ENCODE assay signal across 8 cellular contexts in the genomic region with DNA sequence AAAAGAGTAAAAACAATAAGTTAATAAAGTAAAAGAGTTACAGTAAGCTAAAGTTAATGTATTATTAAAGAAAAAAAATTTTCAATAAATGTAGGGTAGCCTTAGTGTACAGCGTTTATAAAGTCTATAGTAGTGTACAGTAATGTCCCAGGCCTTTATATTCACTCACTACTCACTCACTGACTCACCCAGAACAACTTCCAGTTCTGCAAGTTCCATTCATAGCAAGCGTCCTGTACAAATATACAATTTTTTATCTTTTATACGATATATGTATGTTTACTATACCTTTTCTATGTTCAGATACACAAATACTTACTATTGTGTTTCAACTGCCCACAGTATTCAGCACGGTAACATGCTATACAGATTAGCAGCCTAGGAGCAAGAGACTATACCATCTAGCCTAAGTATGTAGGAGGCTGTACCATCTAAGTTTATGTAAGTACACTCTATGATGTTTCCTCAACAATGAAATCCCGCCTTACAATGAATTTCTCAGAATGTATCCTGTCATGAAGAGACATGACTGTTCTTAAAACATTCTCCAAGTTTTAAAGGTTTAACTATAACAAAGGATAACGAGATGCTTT. TPM values are rescaled to one million over a fixed set of nuclear protein-coding genes. Genes with fewer than 3 reads are reported as not detected.
A peak's percentile ranks its signal among the peaks of the same experiment; 100 is the strongest.
DNase-seq lines count a peak whose midpoint lies in the region; ATAC-seq, FAIRE-seq and TF ChIP-seq lines count a peak whose summit lies in the region.
"Not testable (repeated sequence)": the region's sequence is repeated elsewhere in the genome, so short reads cannot be mapped to it uniquely, and the experiment has no call there.

No MANE protein-coding gene starts in this region.

- not testable (repeated sequence) for TF ChIP-seq CTCF in A549 (IDR thresholded peaks at IDR 0.05); RWPE2 (IDR thresholded peaks at IDR 0.05; ENCODE audit: poor library complexity, severe bottlenecking); astrocyte of the spinal cord (IDR thresholded peaks at IDR 0.05; ENCODE audit: low read depth, low read length); epithelial cell of esophagus (IDR thresholded peaks at IDR 0.05; ENCODE audit: insufficient read depth, low read depth, low read length, missing control alignments); osteoblast (IDR thresholded peaks at IDR 0.05; ENCODE audit: extremely low read depth, low read depth, low read length)

- DNase-seq in A549 (ENCODE audit: low read depth in 1 of 2, low spot score in 1 of 2); GM12891 (ENCODE audit: insufficient read length, low spot score); RWPE2 (ENCODE audit: low spot score); osteoblast (ENCODE audit: insufficient read length, low spot score, missing footprints): not testable (repeated sequence)
- DNase-seq in HS-5 (ENCODE audit: low read depth) (peak; percentile 60), astrocyte of the spinal cord (ENCODE audit: low read depth, low spot score) (peak; percentile 33), epithelial cell of esophagus (ENCODE audit: low read depth) (peak; percentile 73), fibroblast of peridontal ligament (ENCODE audit: extremely low read depth) (peak; percentile 51)

- H3K27ac ChIP-seq in A549: not testable (repeated sequence)
- peak overlapping the region; percentile 89 for H3K27ac ChIP-seq in RWPE2 (ENCODE audit: poor library complexity, severe bottlenecking)
- H3K27ac ChIP-seq in osteoblast (ENCODE audit: low read depth, low read length): peak overlapping the region; percentile 79

- FAIRE-seq in A549 (lab: Jason Lieb, UNC) (peak; percentile 32), GM12891 (lab: Jason Lieb, UNC) (peak; percentile 68)

- H3K4me3 ChIP-seq in A549; RWPE2 (ENCODE audit: severe bottlenecking); astrocyte of the spinal cord (ENCODE audit: low read depth, low read length); epithelial cell of esophagus (ENCODE audit: low read length): not testable (repeated sequence)
- peak overlapping the region; percentile 25 for H3K4me3 ChIP-seq in osteoblast (ENCODE audit: insufficient read depth, low read length)

- not testable (repeated sequence) for TF ChIP-seq RAD21 in A549 (conservative IDR thresholded peaks at IDR 0.05 in 1 of 2, IDR thresholded peaks at IDR 0.05 in 1 of 2)

- 22% methylated on average over 6 of the region's 6 CpGs for WGBS in A549 (ENCODE audit: missing lambda C conversion rate)

- not testable (repeated sequence) for H3K27me3 ChIP-seq in RWPE2 (ENCODE audit: insufficient read depth, poor library complexity, severe bottlenecking); osteoblast (ENCODE audit: insufficient read depth, low read length)

- not testable (repeated sequence) for H3K9me3 ChIP-seq in A549; RWPE2 (ENCODE audit: severe bottlenecking); osteoblast (ENCODE audit: low read depth, low read length)

- not testable (repeated sequence) for ATAC-seq in A549
- peak; percentile 71 for ATAC-seq in RWPE2 (ENCODE audit: low read depth)

- not testable (repeated sequence) for H2AFZ ChIP-seq in osteoblast (ENCODE audit: low read length)

- in situ Hi-C loops in astrocyte of the spinal cord (cut with HindIII; ENCODE audit: low sequenced_read_pairs): not testable (repeated sequence)

- H4K20me1 ChIP-seq in osteoblast (ENCODE audit: insufficient read depth, low read length): not testable (repeated sequence)

- CTCF ChIA-PET in A549 (lab: Yijun Ruan, JAX): interaction anchor here (2.7 kb wide), 1 partner anchor 386 kb away, joined by 15 read pairs; no protein-coding TSS in a partner anchor

- not testable (repeated sequence) for H3K4me2 ChIP-seq in A549
- H3K4me2 ChIP-seq in osteoblast (ENCODE audit: insufficient read depth, low read length): peak overlapping the region; percentile 80

- not testable (repeated sequence) for TF ChIP-seq POLR2A in A549 (IDR thresholded peaks at IDR 0.05; ENCODE audit: low read length); GM12891 (IDR thresholded peaks at IDR 0.05; ENCODE audit: low read depth, low read length)

- H3K36me3 ChIP-seq in RWPE2 (ENCODE audit: low read depth): not testable (repeated sequence)
- peaks cover 20% of the 10 kb centered on the region for H3K36me3 ChIP-seq in osteoblast (ENCODE audit: insufficient read depth, low read length)

- peaks cover 36% of the 10 kb centered on the region for H3K79me2 ChIP-seq in osteoblast (ENCODE audit: insufficient read depth, low read length)

- POLR2A ChIA-PET in A549 (lab: Yijun Ruan, JAX): not testable (repeated sequence)

- TF ChIP-seq EP300 in A549 (IDR thresholded peaks at IDR 0.05): not testable (repeated sequence)

- H3K4me1 ChIP-seq in A549: not testable (repeated sequence)
- H3K4me1 ChIP-seq in RWPE2 (ENCODE audit: insufficient read depth, poor library complexity, severe bottlenecking) (peaks cover 15% of the 10 kb centered on the region), osteoblast (ENCODE audit: insufficient read depth, low read length) (peaks cover 42% of the 10 kb centered on the region)

RNA-seq across cellular contexts. Expression of a gene that starts 3.6 kb away (rescaled TPM):
- 0.08 and 0.09 TPM in 2 replicates for polyA plus RNA-seq in A549 (2011; rRNA removed)
- 0.04 and 0.05 TPM in 2 replicates for polyA plus RNA-seq in A549 (2012; cell fraction: cytosol; rRNA removed)
- polyA plus RNA-seq in A549 (2012; cell fraction: nucleus; rRNA removed): 0.07 TPM in 1 of 2 replicates, not detected in the other
- polyA plus RNA-seq in A549 (2017; fragmentation: RNase III; extraction: RNeasy Plus Mini Kit Qiagen cat#74134 plus additional on column Dnase treatment): 0.22 to 0.26 TPM in 2 of 3 replicates, not detected in the other
- 0.44 TPM in 1 of 2 replicates, not detected in the other for polyA minus RNA-seq in A549 (2011; rRNA and poly(A)+ RNA removed)
- 0.12 TPM for polyA plus RNA-seq in GM12891 (2012; ENCODE audit: low read depth, missing spikeins)
- 31.8 and 40.4 TPM in 2 replicates for total RNA-seq in osteoblast
